In the genomic region with DNA sequence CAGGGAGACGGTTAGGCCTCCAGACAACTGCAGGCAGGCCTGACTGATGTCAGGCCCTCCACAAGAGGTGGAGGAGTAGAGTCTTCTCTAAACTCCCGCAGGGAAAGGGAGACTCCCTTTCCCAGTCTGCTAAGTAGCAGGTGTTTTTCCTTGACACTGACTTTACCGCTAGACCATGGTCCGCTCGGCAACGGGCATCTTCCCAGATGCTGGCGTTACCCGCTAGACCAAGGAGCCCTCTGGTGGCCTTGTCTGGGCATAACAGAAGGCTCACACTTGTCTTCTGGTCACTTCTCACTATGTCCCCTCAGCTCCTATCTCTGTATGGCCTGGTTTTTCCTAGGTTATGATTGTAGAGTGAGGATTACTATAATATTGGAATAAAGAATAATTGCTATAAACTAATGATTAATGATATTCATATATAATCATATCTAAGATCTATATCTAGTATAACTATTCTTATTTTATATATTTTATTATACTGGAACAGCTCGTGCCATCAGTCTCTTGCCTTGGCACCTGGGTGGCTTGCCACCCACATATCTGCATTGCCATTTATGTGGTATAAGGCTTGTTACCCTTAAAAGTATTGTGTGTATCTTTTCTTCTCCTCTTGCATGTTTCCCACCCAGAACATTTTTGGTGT, we compare ENCODE assay signal across 8 cellular contexts. TPM values are rescaled to one million over a fixed set of nuclear protein-coding genes. Genes with fewer than 3 reads are reported as not detected.
DNase-seq lines count a peak whose midpoint lies in the region; TF ChIP-seq lines count a peak whose summit lies in the region.
"Not testable (repeated sequence)": the region's sequence is repeated elsewhere in the genome, so short reads cannot be mapped to it uniquely, and the experiment has no call there.

No MANE protein-coding gene starts in this region.

- not testable (repeated sequence) for H3K27ac Mint-ChIP-seq in CD14-positive monocyte, brain

- H3K9me3 ChIP-seq in left ventricle myocardium inferior (replicated peaks), result not testable (repeated sequence)

- not testable (repeated sequence) for H3K27me3 Mint-ChIP-seq in CD14-positive monocyte (ENCODE audit: low read depth in 3 of 3)
- peaks cover 18% of the 10 kb centered on the region for H3K27me3 Mint-ChIP-seq in brain

- H3K36me3 ChIP-seq in left ventricle myocardium inferior, result not testable (repeated sequence)

- H3K9me3 Mint-ChIP-seq in CD14-positive monocyte, result peaks cover 6 to 33% (median 25%) of the 10 kb centered on the region in 7 donors
- H3K9me3 Mint-ChIP-seq in brain, result not testable (repeated sequence)

- H3K27ac ChIP-seq in left ventricle myocardium inferior (replicated peaks), result not testable (repeated sequence)

- H3K4me3 ChIP-seq in Jurkat, Clone E6-1 (ENCODE audit: low read length), result 0 out of 2 replicates have a peak overlapping the region, but pooled peaks have one; percentile 23
- H3K4me3 ChIP-seq in left ventricle myocardium inferior, result not testable (repeated sequence)

- not testable (repeated sequence) for H3K4me1 Mint-ChIP-seq in CD14-positive monocyte, brain

- intact Hi-C loops in CD14-positive monocyte (cut with micrococcal nuclease), result loop anchor here (2.0 to 5.0 kb wide), 2 partner anchors 426 to 427 kb away; no protein-coding TSS in a partner anchor
- intact Hi-C loops in left ventricle myocardium inferior (cut with micrococcal nuclease), result not testable (repeated sequence)

- not testable (repeated sequence) for H3K4me1 ChIP-seq in left ventricle myocardium inferior

- DNase-seq in CD14-positive monocyte (ENCODE audit: low spot score) (peak; percentile 58), NCI-H82 treated with DMSO at 0.1 percent for 48 hours (lab: John Stamatoyannopoulos, UW; ENCODE audit: unreplicated experiment) (peak; percentile 18), left ventricle myocardium inferior (peak; percentile 68), occipital lobe (lab: John Stamatoyannopoulos, UW) (peak; percentile 1)
- DNase-seq in Jurkat, Clone E6-1 (ENCODE audit: low read depth, low spot score), result peak; percentile 26
- peak; percentile 59 to 61 for DNase-seq in activated CD4-positive, alpha-beta T cell treated with anti-CD3 and anti-CD28 coated beads, Interleukin-2, amount 50 U/mL, for 4 hours
- peak; percentile 43 to 49 for DNase-seq in stimulated activated CD8-positive, alpha-beta memory T cell treated with anti-CD3 and anti-CD28 coated beads, Interleukin-2, amount 100 ng/mL, for 48 hours (ENCODE audit: low read depth in 2 of 2)

- peak; percentile 78 for TF ChIP-seq CTCF in CD14-positive monocyte (IDR thresholded peaks at IDR 0.05)
- TF ChIP-seq CTCF in brain (conservative IDR thresholded peaks at IDR 0.05), result peak; percentile 66 to 79
- peak; percentile 86 for TF ChIP-seq CTCF in left ventricle myocardium inferior (IDR thresholded peaks at IDR 0.05; ENCODE audit: borderline replicate concordance)

- H3K4me3 Mint-ChIP-seq in CD14-positive monocyte, result not testable (repeated sequence)
- H3K4me3 Mint-ChIP-seq in brain, result peak overlapping the region in 2 of 5 experiments; percentile 11 to 40

- not testable (repeated sequence) for H3K36me3 Mint-ChIP-seq in CD14-positive monocyte, brain

- H3K27me3 ChIP-seq in left ventricle myocardium inferior (ENCODE audit: low read depth), result peaks cover 33% of the 10 kb centered on the region

RNA-seq across cellular contexts. Expression of gene ZNF93, which starts 58.5 kb away (rescaled TPM):
- polyA plus RNA-seq in CD14-positive monocyte (1 to 10 TPM; 2.4 to 4.6 TPM), brain (ENCODE audit: insufficient read depth, low read depth, low replicate concordance) (6.9 TPM)
- not detected for polyA plus RNA-seq in Jurkat, Clone E6-1 (2012; ENCODE audit: insufficient read depth, insufficient read length)
- total RNA-seq in left ventricle myocardium inferior (1.3 TPM), occipital lobe (27.0 TPM)

Comparison
In these comparisons a context has a peak if more than half of its experiments do, and no peak if none do; other contexts are left out.
1. DNase-seq: peak in every context shown above with its lines; median percentile 68 in left ventricle myocardium inferior; 60 in activated CD4-positive, alpha-beta T cell treated with anti-CD3 and anti-CD28 coated beads, Interleukin-2, amount 50 U/mL, for 4 hours; 58 in CD14-positive monocyte; 46 in stimulated activated CD8-positive, alpha-beta memory T cell treated with anti-CD3 and anti-CD28 coated beads, Interleukin-2, amount 100 ng/mL, for 48 hours; 26 in Jurkat, Clone E6-1; 18 in NCI-H82 treated with DMSO at 0.1 percent for 48 hours; 1 in occipital lobe.
2. RNA of gene ZNF93, which starts 58.5 kb away (total RNA-seq): 27.0 TPM in occipital lobe (single experiment); 1.3 TPM in left ventricle myocardium inferior (single experiment); every median in the first group is over 10 times any median in the second.
3. Peak in every context shown above with its lines, with median percentiles within 50 percentile points of each other: CTCF ChIP-seq.